In the genomic region with DNA sequence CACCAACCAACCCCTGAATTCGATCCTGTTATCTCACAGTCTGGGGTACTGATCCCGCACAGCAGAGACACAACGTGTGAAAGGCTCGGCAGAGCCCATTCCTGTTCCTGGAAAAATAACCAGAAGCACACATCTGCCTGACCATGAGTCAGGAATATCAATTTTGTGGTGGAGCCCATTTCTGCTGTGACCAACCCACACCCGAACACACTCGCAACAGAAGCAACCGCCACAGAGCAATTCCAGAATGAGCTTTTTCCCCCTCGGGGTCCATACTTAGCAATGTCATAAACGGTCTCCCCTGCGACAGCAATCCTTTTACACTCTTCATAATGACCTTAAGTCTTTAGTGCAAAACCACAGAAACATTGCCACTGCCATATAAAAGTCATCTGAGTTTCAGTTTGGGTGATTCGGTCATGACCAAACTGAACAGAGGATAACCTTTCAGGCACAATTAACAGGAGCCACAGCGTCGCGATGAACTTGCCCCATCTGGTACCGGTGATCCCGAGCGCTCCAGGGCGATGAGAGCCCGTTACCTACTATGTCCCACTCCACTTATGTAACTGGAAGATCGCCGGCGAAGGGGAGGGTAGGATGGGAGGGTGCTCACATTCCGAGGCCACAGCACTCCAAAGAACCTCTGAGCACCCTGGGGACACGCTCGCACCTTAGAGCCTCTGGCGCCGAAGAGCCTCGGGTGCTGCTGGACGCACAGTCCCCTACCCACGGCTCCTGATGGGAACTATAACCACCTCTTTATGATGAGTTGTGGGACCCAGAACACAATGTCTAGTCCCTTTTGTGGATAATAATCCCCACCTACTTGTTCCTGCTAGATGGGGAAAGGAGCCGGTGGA, we compare ENCODE assay signal across 1 cellular context.
TF ChIP-seq lines count a peak whose summit lies in the region.

No MANE protein-coding gene starts in this region.

TF ChIP-seq in neural cell, 6 proteins besides CTCF, POLR2A, EP300 and RAD21 (continued from another document):
- TF ChIP-seq EZH2 (IDR thresholded peaks at IDR 0.05; ENCODE audit: borderline replicate concordance, insufficient read depth, low read length, poor library complexity, severe bottlenecking), result no peak
